ENCODE assay signal across 26 cellular contexts in genomic region chr11:77396305-77396704, GRCh38.
"Had no signal": no experiment of that assay in that cellular context is flagged by ENCODE, and none has a peak within 500 bp of the region (broad histone marks: within the 10 kb centered on the region; RNA-seq: fewer than 3 reads in every experiment).

No MANE protein-coding gene starts in this region.

- ATAC-seq: Panc1, Right ventricle myocardium inferior, T-cell had no signal

- H3K36me3 ChIP-seq: adrenal gland had no signal

- H3K27me3 ChIP-seq: adrenal gland had no signal

- H3K9me3 ChIP-seq: adrenal gland had no signal

- H3K27ac ChIP-seq: adrenal gland, SK-N-MC had no signal

- H3K4me3 ChIP-seq: adrenal gland, SK-N-MC had no signal

- DNase-seq: activated B cell treated with CpG ODN at 0.5 μM for 24 hours; activated CD4-positive, alpha-beta memory T cell treated with anti-CD3 and anti-CD28 coated beads for 36 hours; activated CD4-positive, alpha-beta T cell treated with anti-CD3 and anti-CD28 coated beads, Interleukin-2, amount 10 ng/mL, durations not matched to agents 7 days and 5 days; activated naive CD4-positive, alpha-beta T cell treated with anti-CD3 and anti-CD28 coated beads, Interleukin-2, amount 50 U/mL, for 16 hours; activated naive CD8-positive, alpha-beta T cell treated with anti-CD3 and anti-CD28 coated beads, Interleukin-2, amount 10 ng/mL, durations not matched to agents 7 days and 5 days; activated T-cell treated with anti-CD3 and anti-CD28 coated beads for 4 hours; activated T-cell treated with anti-CD3 and anti-CD28 coated beads, Interleukin-2, amount 50 U/mL, for 48 hours; adrenal gland; anterior cingulate cortex; MM.1S; NCI-H1105; NCI-H1436; NCI-H1694 treated with DMSO at 0.1 percent for 48 hours; NCI-H2029 treated with DMSO at 0.1 percent for 48 hours; NCI-H345; NCI-H510A; NK-92 treated with Interleukin-12 subunit alpha and Interleukin-12 subunit beta, amount 100 ng/mL, for 24 hours; OCI-M1; RPMI8226; T-cell; T-helper 2 cell; T1000 had no signal

- FAIRE-seq: TTC549 had no signal
